1 cellular context compared by ENCODE assay signal in the genomic region with DNA sequence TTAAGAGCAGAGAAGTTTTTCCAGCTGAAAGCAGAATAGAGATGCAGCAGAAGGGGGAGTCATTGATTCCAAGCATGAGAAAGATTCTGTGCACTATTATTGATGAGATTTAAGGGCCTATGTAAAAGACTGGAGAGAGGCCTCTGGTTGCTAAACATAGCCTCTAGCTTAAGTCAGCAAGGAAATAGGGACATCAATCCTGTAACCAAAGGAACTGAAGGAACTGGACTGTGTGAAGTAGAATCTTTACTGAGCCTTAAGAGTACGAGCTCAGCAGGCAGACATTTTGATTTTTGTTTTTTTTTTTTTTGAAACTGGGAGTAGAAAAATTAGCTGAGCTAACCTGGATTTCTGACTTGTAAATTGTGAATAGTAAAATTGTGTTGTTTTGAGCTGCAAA.
TF ChIP-seq lines count a peak whose summit lies in the region.

No MANE protein-coding gene starts in this region.

TF ChIP-seq in GM12878, 131 proteins besides CTCF, POLR2A, EP300 and RAD21:
- TF ChIP-seq IKZF2 (IDR thresholded peaks at IDR 0.05) (no peak), CHD1 (IDR thresholded peaks at IDR 0.05; ENCODE audit: low read depth, low read length) (no peak), IKZF1 (conservative IDR thresholded peaks at IDR 0.05) (no peak), HDAC2 (IDR thresholded peaks at IDR 0.05) (no peak), CREB1 (IDR thresholded peaks at IDR 0.05; ENCODE audit: low read depth) (no peak), RUNX3 (IDR thresholded peaks at IDR 0.05; ENCODE audit: low read length) (no peak), ZZZ3 (IDR thresholded peaks at IDR 0.05; ENCODE audit: control insufficient read depth, insufficient read length, low read depth) (no peak), PBX3 (IDR thresholded peaks at IDR 0.05; ENCODE audit: insufficient replicate concordance, low read depth, low read length) (no peak)
- TF ChIP-seq, protein P1, sequence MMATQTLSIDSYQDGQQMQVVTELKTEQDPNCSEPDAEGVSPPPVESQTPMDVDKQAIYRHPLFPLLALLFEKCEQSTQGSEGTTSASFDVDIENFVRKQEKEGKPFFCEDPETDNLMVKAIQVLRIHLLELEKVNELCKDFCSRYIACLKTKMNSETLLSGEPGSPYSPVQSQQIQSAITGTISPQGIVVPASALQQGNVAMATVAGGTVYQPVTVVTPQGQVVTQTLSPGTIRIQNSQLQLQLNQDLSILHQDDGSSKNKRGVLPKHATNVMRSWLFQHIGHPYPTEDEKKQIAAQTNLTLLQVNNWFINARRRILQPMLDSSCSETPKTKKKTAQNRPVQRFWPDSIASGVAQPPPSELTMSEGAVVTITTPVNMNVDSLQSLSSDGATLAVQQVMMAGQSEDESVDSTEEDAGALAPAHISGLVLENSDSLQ (IDR thresholded peaks at IDR 0.05): no peak
- TF ChIP-seq, protein P2, sequence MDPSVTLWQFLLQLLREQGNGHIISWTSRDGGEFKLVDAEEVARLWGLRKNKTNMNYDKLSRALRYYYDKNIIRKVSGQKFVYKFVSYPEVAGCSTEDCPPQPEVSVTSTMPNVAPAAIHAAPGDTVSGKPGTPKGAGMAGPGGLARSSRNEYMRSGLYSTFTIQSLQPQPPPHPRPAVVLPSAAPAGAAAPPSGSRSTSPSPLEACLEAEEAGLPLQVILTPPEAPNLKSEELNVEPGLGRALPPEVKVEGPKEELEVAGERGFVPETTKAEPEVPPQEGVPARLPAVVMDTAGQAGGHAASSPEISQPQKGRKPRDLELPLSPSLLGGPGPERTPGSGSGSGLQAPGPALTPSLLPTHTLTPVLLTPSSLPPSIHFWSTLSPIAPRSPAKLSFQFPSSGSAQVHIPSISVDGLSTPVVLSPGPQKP (IDR thresholded peaks at IDR 0.05; ENCODE audit: low read depth, low read length): no peak
